In the genomic region with DNA sequence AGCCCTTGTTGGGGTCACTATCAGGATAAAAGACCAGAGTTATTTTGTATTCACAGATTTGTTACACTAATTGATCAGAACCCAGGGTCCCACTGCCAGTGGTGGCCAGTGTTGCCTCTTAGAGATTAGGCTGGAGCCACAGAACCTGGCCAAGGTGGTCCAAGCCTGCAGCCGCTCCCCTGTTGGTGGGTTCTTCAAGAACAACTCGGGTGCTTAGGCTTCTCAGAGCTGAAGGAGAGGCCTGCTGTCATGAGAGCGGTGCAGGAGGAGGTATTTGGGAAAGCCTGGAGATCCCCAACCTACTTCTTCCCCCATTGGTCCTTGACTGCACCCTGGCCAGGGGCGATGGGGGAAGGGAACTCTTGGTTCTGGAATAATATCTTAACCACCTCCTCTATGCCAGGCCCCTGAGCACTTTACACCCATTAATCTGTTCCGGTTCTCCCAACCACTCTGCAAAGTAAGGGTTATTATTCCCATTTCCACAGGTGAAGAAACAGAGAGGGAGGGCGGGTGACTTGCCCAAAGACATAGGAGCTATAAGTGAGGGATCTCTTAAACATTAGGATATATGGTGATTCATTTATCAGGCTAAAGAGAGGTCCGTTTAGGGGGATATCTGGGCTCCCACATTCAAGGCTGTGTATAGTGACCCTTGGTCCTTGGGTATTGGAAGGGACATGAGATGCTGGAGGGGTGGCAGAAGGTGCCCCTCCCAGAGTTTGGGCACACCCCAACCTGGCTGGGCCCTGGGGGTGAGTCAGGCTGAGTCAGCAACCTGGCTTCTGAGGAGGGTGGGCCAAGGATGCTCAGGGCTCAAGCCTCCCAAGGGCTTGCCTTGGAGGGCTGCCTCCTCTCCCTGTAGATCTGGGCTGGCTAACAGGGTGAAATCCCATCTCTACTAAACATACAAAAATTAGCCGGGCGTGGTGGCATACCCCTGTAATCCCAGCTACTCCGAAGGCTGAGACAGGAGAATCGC, we compare ENCODE assay signal across 8 cellular contexts. TPM values are rescaled to one million over a fixed set of nuclear protein-coding genes. Genes with fewer than 3 reads are reported as not detected.
A peak's percentile ranks its signal among the peaks of the same experiment; 100 is the strongest.
DNase-seq lines count a peak whose midpoint lies in the region; ATAC-seq and TF ChIP-seq lines count a peak whose summit lies in the region.

No MANE protein-coding gene starts in this region.

- no peaks in the 10 kb centered on the region for H3K36me3 Mint-ChIP-seq in CD8-positive, alpha-beta T cell

- CTCF ChIA-PET in CD8-positive, alpha-beta T cell (lab: Charles Lee): interaction anchor here (0.6 to 4.3 kb wide), 12 partner anchors 12 to 630 kb away, joined by 3 to 40 read pairs (median 4); a partner anchor contains a TSS

- no peak overlapping the region for H3K27ac Mint-ChIP-seq in CD8-positive, alpha-beta T cell

- TF ChIP-seq CTCF in spleen (IDR thresholded peaks at IDR 0.05 in 8 of 11, conservative IDR thresholded peaks at IDR 0.05 in 3 of 11): no peak
- no peak for TF ChIP-seq CTCF in CD8-positive, alpha-beta T cell (IDR thresholded peaks at IDR 0.05)

- H3F3A ChIP-seq in GM23248 (ENCODE audit: insufficient read depth): peaks cover 84% of the 10 kb centered on the region

- POLR2A ChIA-PET in CD8-positive, alpha-beta T cell (lab: Charles Lee): no interaction called here

- no peaks in the 10 kb centered on the region; the same call in 1 of the 2 replicates for H4K20me1 ChIP-seq in GM23248 (ENCODE audit: insufficient read depth)

- WGBS in GM23248 (ENCODE audit: low coverage in 1 of 2, low lambda C conversion rate in 2 of 2, missing lambda C conversion rate in 2 of 2), 2 experiments: 66 to 73% methylated on average over 11 of the region's 11 CpGs
- 89% methylated on average over 11 of the region's 11 CpGs for WGBS in right cardiac atrium
- 83 to 91% (median 87%) methylated on average over 10 to 11 of the region's 11 CpGs for WGBS in spleen, 5 donors

- H3K27ac ChIP-seq in GM23248 (peak overlapping the region; percentile 91), right cardiac atrium (ENCODE audit: low read length) (peak overlapping the region; percentile 77), spleen (peak overlapping the region in 7 of 8 donors; percentile 40 to 88 (median 65))
- no peak overlapping the region for H3K27ac ChIP-seq in CD8-positive, alpha-beta T cell (ENCODE audit: low read depth, low read length)

- no peaks in the 10 kb centered on the region for H3K9me2 ChIP-seq in GM23248 (ENCODE audit: insufficient read depth)

- peaks cover 32% of the 10 kb centered on the region for H3K27me3 Mint-ChIP-seq in CD8-positive, alpha-beta T cell (ENCODE audit: low read depth)

- no peak for TF ChIP-seq POLR2A in spleen (IDR thresholded peaks at IDR 0.05)

- H3K9ac ChIP-seq in GM23248: peak overlapping the region; percentile 91

- peaks cover 8% of the 10 kb centered on the region for H3K4me1 Mint-ChIP-seq in CD8-positive, alpha-beta T cell (ENCODE audit: low read depth)

- peak overlapping the region; percentile 82 for H3K4me3 ChIP-seq in GM23248
- H3K4me3 ChIP-seq in right cardiac atrium (ENCODE audit: low read length): no peak overlapping the region
- H3K4me3 ChIP-seq in spleen: peak overlapping the region in 1 of 8 donors; percentile 39
- H3K4me3 ChIP-seq in CD8-positive, alpha-beta T cell (ENCODE audit: low read depth, low read length): no peak overlapping the region

- H2AFZ ChIP-seq in GM23248: no peak overlapping the region

- no peaks in the 10 kb centered on the region for H3K9me3 Mint-ChIP-seq in CD8-positive, alpha-beta T cell

- H3K4me1 ChIP-seq in GM23248 (ENCODE audit: insufficient read depth): peaks cover 61% of the 10 kb centered on the region
- H3K4me1 ChIP-seq in right cardiac atrium (ENCODE audit: control insufficient read depth, insufficient read depth, low read length): peaks cover 20% of the 10 kb centered on the region
- peaks cover 11 to 88% (median 56%) of the 10 kb centered on the region in 6 donors for H3K4me1 ChIP-seq in spleen
- H3K4me1 ChIP-seq in CD8-positive, alpha-beta T cell (ENCODE audit: insufficient read depth, low read length): peaks cover 5% of the 10 kb centered on the region

- DNase-seq in GM23248 (peak; percentile 77), T1000 (lab: John Stamatoyannopoulos, UW) (peak; percentile 58), right cardiac atrium (no peak), spleen (no peak), SKM-1 (lab: John Stamatoyannopoulos, UW; ENCODE audit: unreplicated experiment) (no peak), T-helper 1 cell (no peak), DMS 273 (lab: John Stamatoyannopoulos, UW; ENCODE audit: unreplicated experiment) (no peak)
- DNase-seq in CD8-positive, alpha-beta T cell: no peak

- H3K27me3 ChIP-seq in GM23248 (replicated peaks; ENCODE audit: insufficient read depth) (no peaks in the 10 kb centered on the region), right cardiac atrium (ENCODE audit: control insufficient read depth, insufficient read depth) (no peaks in the 10 kb centered on the region), spleen (replicated peaks in 1 of 7) (peaks cover 0 to 38% (median 15%) of the 10 kb centered on the region in 7 donors)
- peaks cover 11% of the 10 kb centered on the region for H3K27me3 ChIP-seq in CD8-positive, alpha-beta T cell (ENCODE audit: insufficient read depth, low read length)

- intact Hi-C loops in right cardiac atrium (cut with DNase I): loop anchor here (5.0 to 10.0 kb wide), 3 partner anchors 49 to 99 kb away; no protein-coding TSS in a partner anchor
- intact Hi-C loops in spleen (cut with DNase I; ENCODE audit: low total_unique reads): no loop called here
- intact Hi-C loops in CD8-positive, alpha-beta T cell (cut with DNase I, micrococcal nuclease): no loop called here

- no peaks in the 10 kb centered on the region for H3K9me3 ChIP-seq in GM23248 (ENCODE audit: low read depth)
- no peaks in the 10 kb centered on the region for H3K9me3 ChIP-seq in right cardiac atrium (ENCODE audit: control insufficient read depth, low read length)
- no peaks in the 10 kb centered on the region for H3K9me3 ChIP-seq in spleen
- H3K9me3 ChIP-seq in CD8-positive, alpha-beta T cell (ENCODE audit: low read length): no peaks in the 10 kb centered on the region

- no peak overlapping the region for H3K4me3 Mint-ChIP-seq in CD8-positive, alpha-beta T cell

- in situ Hi-C loops in GM23248 (cut with MboI): no loop called here

- peaks cover 15% of the 10 kb centered on the region for H3K36me3 ChIP-seq in GM23248 (ENCODE audit: low read depth)
- H3K36me3 ChIP-seq in spleen: no peaks in the 10 kb centered on the region
- H3K36me3 ChIP-seq in CD8-positive, alpha-beta T cell (ENCODE audit: insufficient read depth, low read length): no peaks in the 10 kb centered on the region

- ATAC-seq in right cardiac atrium: no peak
- ATAC-seq in CD8-positive, alpha-beta T cell: no peak

- peaks cover 40% of the 10 kb centered on the region for H3K79me2 ChIP-seq in GM23248 (ENCODE audit: insufficient read depth)

- H3K4me2 ChIP-seq in GM23248 (ENCODE audit: unreplicated experiment): peak overlapping the region; percentile 96

RNA-seq across cellular contexts. Expression of a gene that starts 5.1 kb away (rescaled TPM):
- 311 and 327 TPM in 2 replicates for total RNA-seq in GM23248 (2014; rRNA removed; shearing (Covaris generic))
- 17.7 and 19.1 TPM in 2 replicates for polyA plus RNA-seq in GM23248 (2016; fragmentation: Nextera tagmentation; extraction: Ambion mirVana)
- 10 to 100 TPM; 45.9 to 52.4 (median 49.1) TPM for total RNA-seq in right cardiac atrium
- polyA plus RNA-seq in right cardiac atrium: 64.6 TPM
- total RNA-seq in spleen: 10 to 100 TPM in 2 of 7 donors, 1 to 10 TPM in 5; 3.1 to 18.1 (median 6.8) TPM
- 1 to 10 TPM; 3.3 to 9.7 (median 6.1) TPM for polyA plus RNA-seq in spleen
- total RNA-seq in CD8-positive, alpha-beta T cell: not detected

RNA-seq across cellular contexts. Expression of a gene that starts 14.0 kb away (rescaled TPM):
- 0.76 and 0.89 TPM in 2 replicates for total RNA-seq in GM23248 (2014; rRNA removed; shearing (Covaris generic))
- polyA plus RNA-seq in GM23248 (2016; fragmentation: Nextera tagmentation; extraction: Ambion mirVana) (1.2 TPM in 2 replicates), right cardiac atrium (28.6 TPM), spleen (1 to 10 TPM in 1 of 3 donors, under 1 TPM in 2; 0.41 to 1.0 (median 0.74) TPM)
- total RNA-seq in right cardiac atrium (10 to 100 TPM; 27.5 to 32.4 (median 30.7) TPM), spleen (under 1 TPM in 6 of 7 donors, not detected in 1; 0.43 to 0.65 (median 0.47) TPM)
- total RNA-seq in CD8-positive, alpha-beta T cell: not detected

RNA-seq across cellular contexts. Expression of a gene that starts 38.3 kb away (rescaled TPM):
- not detected in 2 replicates for total RNA-seq in GM23248 (2014; rRNA removed; shearing (Covaris generic))
- polyA plus RNA-seq in GM23248 (2016; fragmentation: Nextera tagmentation; extraction: Ambion mirVana): not detected in 2 replicates
- total RNA-seq in right cardiac atrium: 1 to 10 TPM in 1 of 4 donors, under 1 TPM in 3; 0.19 to 1.2 (median 0.88) TPM
- 0.54 TPM for polyA plus RNA-seq in right cardiac atrium
- 1 to 10 TPM in 4 of 7 donors, under 1 TPM in 3; 0.44 to 2.1 (median 1.1) TPM for total RNA-seq in spleen
- 1 to 10 TPM in 1 of 3 donors, under 1 TPM in 2; 0.67 to 1.1 (median 0.89) TPM for polyA plus RNA-seq in spleen
- total RNA-seq in CD8-positive, alpha-beta T cell: 1 to 10 TPM in 1 of 2 experiments, under 1 TPM in 1; 0.92 to 1.3 TPM

Comparison
In these comparisons a context has a peak if more than half of its experiments do, and no peak if none do; other contexts are left out.
1. DNase-seq: peak in GM23248 (single experiment) and T1000 (single experiment); none in right cardiac atrium (0 of 3), spleen (single experiment), SKM-1 (single experiment), CD8-positive, alpha-beta T cell (0 of 7), T-helper 1 cell (0 of 5) and DMS 273 (single experiment).
2. RNA of a gene that starts 14.0 kb away (total RNA-seq): 27.5 to 32.4 TPM in right cardiac atrium; 0.76 to 0.89 TPM in GM23248, 0.43 to 0.65 TPM in spleen and not detected in CD8-positive, alpha-beta T cell; every median in the first group is over 10 times any median in the second.
3. intact Hi-C loops: an anchor here in right cardiac atrium (5.0 to 10.0 kb wide); none called in spleen and CD8-positive, alpha-beta T cell.